Comparison of ENCODE assay signal across 12 cellular contexts in genomic region chr10:96614515-96614914, GRCh38. TPM values are rescaled to one million over a fixed set of nuclear protein-coding genes. Genes with fewer than 3 reads are reported as not detected.
DNase-seq lines count a peak whose midpoint lies in the region; ATAC-seq and TF ChIP-seq lines count a peak whose summit lies in the region.
"Had no signal": no experiment of that assay in that cellular context is flagged by ENCODE, and none has a peak within 500 bp of the region (broad histone marks: within the 10 kb centered on the region; RNA-seq: fewer than 3 reads in every experiment).

No MANE protein-coding gene starts in this region.

- H4K20me1 ChIP-seq in PC-3 (ENCODE audit: low read length) = no peaks in the 10 kb centered on the region

- H3K9me3 ChIP-seq in right atrium auricular region (no peaks in the 10 kb centered on the region), PC-3 (ENCODE audit: low read length) (no peaks in the 10 kb centered on the region)

- BruUV-seq in PC-3 (replicated peaks; lab: Mats Ljungman, UMichigan) = no TSS peak

- H3K36me3 ChIP-seq in right atrium auricular region (no peaks in the 10 kb centered on the region), PC-3 (ENCODE audit: low read depth, low read length) (no peaks in the 10 kb centered on the region)

- POLR2A ChIA-PET in PC-3 (lab: Charles Lee; ENCODE audit: unreplicated experiment) = no interaction called here

- no peak overlapping the region for H3K27ac ChIP-seq in right atrium auricular region
- peak overlapping the region; percentile 39; the same call in 1 of the 2 replicates for H3K27ac ChIP-seq in PC-3 (ENCODE audit: low read length)

- 0 out of 2 replicates have a peak overlapping the region, but pooled peaks have one; percentile 31 for H3K4me2 ChIP-seq in PC-3 (ENCODE audit: low read length)

- no peaks in the 10 kb centered on the region for H3K9me2 ChIP-seq in PC-3 (replicated peaks; ENCODE audit: low read length)

- no peak for TF ChIP-seq CTCF in right atrium auricular region (IDR thresholded peaks at IDR 0.05)
- no peak for TF ChIP-seq CTCF in PC-3 (conservative IDR thresholded peaks at IDR 0.05; ENCODE audit: low read depth, low read length)

- no peaks in the 10 kb centered on the region for H3K9me3 Mint-ChIP-seq in immature natural killer cell

- peaks cover 20 to 50% (median 26%) of the 10 kb centered on the region in 3 donors for H3K36me3 Mint-ChIP-seq in immature natural killer cell

- H3K4me1 ChIP-seq in right atrium auricular region (peaks cover 0 to 30% of the 10 kb centered on the region in 2 donors), PC-3 (ENCODE audit: insufficient read depth, low read length) (peaks cover 38% of the 10 kb centered on the region)

- ATAC-seq in left cardiac atrium (peak in 1 of 2 donors; percentile 59), PC-3 (peak; percentile 88), HG03280 (IDR thresholded peaks at IDR 0.05; ENCODE audit: unreplicated experiment) (no peak)

- H3K4me1 Mint-ChIP-seq in immature natural killer cell = peaks cover 15 to 29% of the 10 kb centered on the region in 2 donors

- peaks cover 0 to 4% (median 2%) of the 10 kb centered on the region in 3 donors for H3K27me3 Mint-ChIP-seq in immature natural killer cell (ENCODE audit: low read depth in 3 of 3)

- no peaks in the 10 kb centered on the region for H3K27me3 ChIP-seq in right atrium auricular region
- no peaks in the 10 kb centered on the region for H3K27me3 ChIP-seq in PC-3 (ENCODE audit: low read length)

- H2AFZ ChIP-seq in PC-3 (ENCODE audit: low read length) = no peak overlapping the region

- intact Hi-C loops in left cardiac atrium (cut with DNase I) (no loop called here), PC-3 (cut with micrococcal nuclease) (no loop called here), cardiac septum (cut with DNase I) (loop anchor here (10.0 kb wide), 1 partner anchor 220 kb away; no protein-coding TSS in a partner anchor)

- H3K9ac ChIP-seq in PC-3 (ENCODE audit: low read length) = no peak overlapping the region

- H3K4me3 ChIP-seq in right atrium auricular region (no peak overlapping the region), PC-3 (ENCODE audit: low read length) (no peak overlapping the region)

- peak overlapping the region in 3 of 6 donors; percentile 3 to 69 (median 34) for H3K27ac Mint-ChIP-seq in immature natural killer cell

- no peaks in the 10 kb centered on the region for H3F3A ChIP-seq in PC-3 (ENCODE audit: low read length, unreplicated experiment)

- CTCF ChIA-PET in PC-3 (lab: Charles Lee) = no interaction called here

- DNase-seq in left cardiac atrium (peak; percentile 39), right atrium auricular region (ENCODE audit: low spot score) (no peak), PC-3 (peak; percentile 91), fibroblast of gingiva (ENCODE audit: low read depth) (peak; percentile 28), immature natural killer cell (no peak), NCI-H1436 treated with DMSO at 0.1 percent for 48 hours (lab: John Stamatoyannopoulos, UW) (no peak), cardiac septum (ENCODE audit: low spot score) (no peak)
- DNase-seq: central memory CD4-positive, alpha-beta T cell; DMS79 treated with DMSO at 0.1 percent for 48 hours; KBM-7; T-helper 9 cell had no signal

- no peaks in the 10 kb centered on the region for H3K79me2 ChIP-seq in PC-3 (ENCODE audit: low read length)

- no peak overlapping the region for H3K4me3 Mint-ChIP-seq in immature natural killer cell

RNA-seq across cellular contexts. Expression of gene TM9SF3, which starts 27.7 kb away (rescaled TPM):
- total RNA-seq in left cardiac atrium (10 to 100 TPM; 78.6 to 97.8 TPM), right atrium auricular region (10 to 100 TPM; 46.0 to 46.7 TPM), PC-3 (2014; rRNA removed) (39.2 and 47.0 TPM in 2 replicates), cardiac septum (76.1 TPM)
- polyA plus RNA-seq in immature natural killer cell = 10 to 100 TPM; 66.9 to 90.9 (median 87.2) TPM

Comparison
In these comparisons a context has a peak if more than half of its experiments do, and no peak if none do; other contexts are left out.
1. DNase-seq: peak in left cardiac atrium (single experiment), PC-3 (single experiment) and fibroblast of gingiva (single experiment); none in right atrium auricular region (single experiment), immature natural killer cell (0 of 3), NCI-H1436 treated with DMSO at 0.1 percent for 48 hours (single experiment) and cardiac septum (single experiment).